16 cellular contexts compared by ENCODE assay signal in genomic region chr15:63226155-63226883, GRCh38. TPM values are rescaled to one million over a fixed set of nuclear protein-coding genes. Genes with fewer than 3 reads are reported as not detected.
A peak's percentile ranks its signal among the peaks of the same experiment; 100 is the strongest.
DNase-seq lines count a peak whose midpoint lies in the region; ATAC-seq and TF ChIP-seq lines count a peak whose summit lies in the region.
"Had no signal": no experiment of that assay in that cellular context is flagged by ENCODE, and none has a peak within 500 bp of the region (broad histone marks: within the 10 kb centered on the region; RNA-seq: fewer than 3 reads in every experiment).

No MANE protein-coding gene starts in this region.

- H3K4ac ChIP-seq in mesenchymal stem cell (ENCODE audit: low read depth in 1 of 2, low read length in 2 of 2), result no peak overlapping the region

- H3K9me3 Mint-ChIP-seq in activated naive CD4-positive, alpha-beta T cell treated with anti-CD3 and anti-CD28 coated beads, Interleukin-2, amount 50 U/mL, for 24 hours, result no peaks in the 10 kb centered on the region
- no peaks in the 10 kb centered on the region for H3K9me3 Mint-ChIP-seq in activated CD8-positive, alpha-beta T cell treated with anti-CD3 and anti-CD28 coated beads, Interleukin-2, amount 10 ng/mL, durations not matched to agents 7 days and 5 days (ENCODE audit: insufficient read depth)

- H3K9me3 ChIP-seq in mesenchymal stem cell (ENCODE audit: control insufficient read depth, low read length) (no peaks in the 10 kb centered on the region), mucosa of descending colon (no peaks in the 10 kb centered on the region)
- H3K9me3 ChIP-seq: body of pancreas, esophagus muscularis mucosa, HAP-1 had no signal

- H3K18ac ChIP-seq in mesenchymal stem cell (ENCODE audit: low read depth in 1 of 2, low read length in 2 of 2), result no peak overlapping the region

- no peak overlapping the region for H3K23ac ChIP-seq in mesenchymal stem cell (ENCODE audit: low read length in 2 of 2)

- H2AK5ac ChIP-seq in mesenchymal stem cell (ENCODE audit: low read length, severe bottlenecking), result no peak overlapping the region

- no peak overlapping the region for H4K8ac ChIP-seq in mesenchymal stem cell (ENCODE audit: low read length)

- no peak for ATAC-seq in activated CD8-positive, alpha-beta T cell treated with anti-CD3 and anti-CD28 coated beads, Interleukin-2, amount 10 ng/mL, durations not matched to agents 7 days and 5 days
- ATAC-seq in mucosa of descending colon, result no peak
- no peak for ATAC-seq in GM18861 (IDR thresholded peaks at IDR 0.05; ENCODE audit: unreplicated experiment)
- no peak for ATAC-seq in GM21526 (IDR thresholded peaks at IDR 0.05; ENCODE audit: low FRiP score, unreplicated experiment)
- ATAC-seq: body of pancreas had no signal

- H3K4me2 ChIP-seq in mesenchymal stem cell (ENCODE audit: low read length, poor library complexity, severe bottlenecking), result no peak overlapping the region

- H3K36me3 Mint-ChIP-seq in activated naive CD4-positive, alpha-beta T cell treated with anti-CD3 and anti-CD28 coated beads, Interleukin-2, amount 50 U/mL, for 24 hours, result peaks cover 22% of the 10 kb centered on the region
- peaks cover 47% of the 10 kb centered on the region for H3K36me3 Mint-ChIP-seq in activated CD8-positive, alpha-beta T cell treated with anti-CD3 and anti-CD28 coated beads, Interleukin-2, amount 10 ng/mL, durations not matched to agents 7 days and 5 days (ENCODE audit: low read depth)

- 98% methylated on average over 2 of the region's 6 CpGs for WGBS in mesenchymal stem cell

- no peak overlapping the region for H4K91ac ChIP-seq in mesenchymal stem cell (ENCODE audit: low read length)

- peak overlapping the region; percentile 56 for H3K4me3 Mint-ChIP-seq in activated naive CD4-positive, alpha-beta T cell treated with anti-CD3 and anti-CD28 coated beads, Interleukin-2, amount 50 U/mL, for 24 hours
- H3K4me3 Mint-ChIP-seq in activated CD8-positive, alpha-beta T cell treated with anti-CD3 and anti-CD28 coated beads, Interleukin-2, amount 10 ng/mL, durations not matched to agents 7 days and 5 days, result no peak overlapping the region

- H3K27ac ChIP-seq in mesenchymal stem cell (ENCODE audit: low read length, poor library complexity, severe bottlenecking), result no peak overlapping the region
- H3K27ac ChIP-seq: body of pancreas, esophagus muscularis mucosa had no signal

- no peak overlapping the region for H2BK5ac ChIP-seq in mesenchymal stem cell (ENCODE audit: low read depth, low read length, poor library complexity, severe bottlenecking)

- intact Hi-C loops in mucosa of descending colon (cut with DNase I, micrococcal nuclease), result no loop called here

- no peak overlapping the region for H2BK120ac ChIP-seq in mesenchymal stem cell (ENCODE audit: low read depth, low read length)

- H3K4me1 Mint-ChIP-seq in activated naive CD4-positive, alpha-beta T cell treated with anti-CD3 and anti-CD28 coated beads, Interleukin-2, amount 50 U/mL, for 24 hours, result peaks cover 84% of the 10 kb centered on the region
- peaks cover 57% of the 10 kb centered on the region for H3K4me1 Mint-ChIP-seq in activated CD8-positive, alpha-beta T cell treated with anti-CD3 and anti-CD28 coated beads, Interleukin-2, amount 10 ng/mL, durations not matched to agents 7 days and 5 days (ENCODE audit: low read depth)

- TF ChIP-seq CTCF in mucosa of descending colon (IDR thresholded peaks at IDR 0.05), result no peak

- CTCF ChIA-PET in activated CD8-positive, alpha-beta T cell treated with anti-CD3 and anti-CD28 coated beads, Interleukin-2, amount 10 ng/mL, durations not matched to agents 7 days and 5 days (lab: Charles Lee), result interaction anchor here (1.0 to 2.9 kb wide), 4 partner anchors 12 to 34 kb away, joined by 3 to 12 read pairs (median 4); no protein-coding TSS in a partner anchor

- no peak overlapping the region for H2AFZ ChIP-seq in mesenchymal stem cell (ENCODE audit: low read depth, low read length)

- H3K36me3 ChIP-seq in mesenchymal stem cell (ENCODE audit: control insufficient read depth in 1 of 2, insufficient read depth in 2 of 2, low read depth in 1 of 2, low read length in 2 of 2) (peaks cover 0 to 10% of the 10 kb centered on the region in 2 experiments), mucosa of descending colon (ENCODE audit: low read depth) (no peaks in the 10 kb centered on the region)
- H3K36me3 ChIP-seq: HAP-1 had no signal

- peaks cover 18% of the 10 kb centered on the region for H3K79me1 ChIP-seq in mesenchymal stem cell (replicated peaks; ENCODE audit: low read length, poor library complexity, severe bottlenecking)

- no peak overlapping the region for H3K14ac ChIP-seq in mesenchymal stem cell (ENCODE audit: low read length in 2 of 2)

- H2BK12ac ChIP-seq in mesenchymal stem cell (ENCODE audit: low read length in 2 of 2), result no peak overlapping the region

- no peak for DNase-seq in activated naive CD4-positive, alpha-beta T cell treated with anti-CD3 and anti-CD28 coated beads, Interleukin-2, amount 50 U/mL, for 16 hours
- DNase-seq in activated CD8-positive, alpha-beta T cell treated with anti-CD3 and anti-CD28 coated beads, Interleukin-2, amount 10 ng/mL, durations not matched to agents 7 days and 5 days, result no peak
- DNase-seq in mesenchymal stem cell, result no peak
- DNase-seq in mucosa of descending colon, result no peak
- DNase-seq in RKO (ENCODE audit: low spot score), result no peak
- DNase-seq: activated CD4-positive, alpha-beta T cell treated with anti-CD3 and anti-CD28 coated beads for 48 hours; body of pancreas; DMS 273 treated with DMSO at 0.1 percent for 48 hours; glutamatergic neuron; Karpas-422; NCI-H1417 treated with DMSO at 0.1 percent for 48 hours had no signal

- H3K4me3 ChIP-seq in mesenchymal stem cell (ENCODE audit: insufficient read depth in 1 of 2, low read depth in 1 of 2, low read length in 2 of 2) (peak overlapping the region in 1 of 2 experiments; percentile 55), mucosa of descending colon (no peak overlapping the region)
- H3K4me3 ChIP-seq: body of pancreas, esophagus muscularis mucosa, HAP-1 had no signal

- no peak overlapping the region for H2BK15ac ChIP-seq in mesenchymal stem cell (ENCODE audit: low read depth, poor library complexity, severe bottlenecking)

- POLR2A ChIA-PET in activated CD8-positive, alpha-beta T cell treated with anti-CD3 and anti-CD28 coated beads, Interleukin-2, amount 10 ng/mL, durations not matched to agents 7 days and 5 days (lab: Charles Lee), result no interaction called here

- H3K4me1 ChIP-seq in mesenchymal stem cell (ENCODE audit: control insufficient read depth, insufficient read depth, low read depth, low read length) (peaks cover 5% of the 10 kb centered on the region), mucosa of descending colon (ENCODE audit: low read depth) (peaks cover 4% of the 10 kb centered on the region)
- H3K4me1 ChIP-seq: body of pancreas had no signal

- H3K27me3 Mint-ChIP-seq in activated naive CD4-positive, alpha-beta T cell treated with anti-CD3 and anti-CD28 coated beads, Interleukin-2, amount 50 U/mL, for 24 hours, result no peaks in the 10 kb centered on the region
- H3K27me3 Mint-ChIP-seq in activated CD8-positive, alpha-beta T cell treated with anti-CD3 and anti-CD28 coated beads, Interleukin-2, amount 10 ng/mL, durations not matched to agents 7 days and 5 days (ENCODE audit: low read depth), result no peaks in the 10 kb centered on the region

- H3K27me3 ChIP-seq in mesenchymal stem cell (ENCODE audit: control insufficient read depth in 1 of 2, insufficient read depth in 1 of 2, low read length in 2 of 2), result no peaks in the 10 kb centered on the region
- H3K27me3 ChIP-seq: body of pancreas, esophagus muscularis mucosa had no signal

- H3K27ac Mint-ChIP-seq in activated naive CD4-positive, alpha-beta T cell treated with anti-CD3 and anti-CD28 coated beads, Interleukin-2, amount 50 U/mL, for 24 hours, result peak overlapping the region; percentile 32
- H3K27ac Mint-ChIP-seq in activated CD8-positive, alpha-beta T cell treated with anti-CD3 and anti-CD28 coated beads, Interleukin-2, amount 10 ng/mL, durations not matched to agents 7 days and 5 days, result peak overlapping the region; percentile 22

- peak overlapping the region; percentile 49 for H3K9ac ChIP-seq in mesenchymal stem cell (ENCODE audit: low read length)

RNA-seq across cellular contexts. Expression of gene RAB8B, which starts 36.9 kb away (rescaled TPM):
- 100 to 1,000 TPM; 112 to 113 TPM for total RNA-seq in activated CD8-positive, alpha-beta T cell treated with anti-CD3 and anti-CD28 coated beads, Interleukin-2, amount 10 ng/mL, durations not matched to agents 7 days and 5 days
- 63.1 TPM for polyA plus RNA-seq in mesenchymal stem cell (2013, experiment 1 of 2)
- polyA plus RNA-seq in mesenchymal stem cell (2013, experiment 2 of 2), result 60.0 TPM
- total RNA-seq in mucosa of descending colon, result 10 to 100 TPM in 2 of 3 donors, 1 to 10 TPM in 1; 7.4 to 26.4 (median 18.3) TPM

RNA-seq across cellular contexts. Expression of gene APH1B, which starts 51.1 kb away (rescaled TPM):
- total RNA-seq in activated CD8-positive, alpha-beta T cell treated with anti-CD3 and anti-CD28 coated beads, Interleukin-2, amount 10 ng/mL, durations not matched to agents 7 days and 5 days, result 10 to 100 TPM in 1 of 2 experiments, 1 to 10 TPM in 1; 9.1 to 10.1 TPM
- polyA plus RNA-seq in mesenchymal stem cell (2013, experiment 1 of 2), result 18.6 TPM
- 17.5 TPM for polyA plus RNA-seq in mesenchymal stem cell (2013, experiment 2 of 2)
- 10 to 100 TPM in 2 of 3 donors, 1 to 10 TPM in 1; 6.1 to 12.7 (median 11.4) TPM for total RNA-seq in mucosa of descending colon

Comparison
In these comparisons a context has a peak if more than half of its experiments do, and no peak if none do; other contexts are left out.
1. RNA of gene RAB8B, which starts 36.9 kb away (total RNA-seq): 112 to 113 TPM in activated CD8-positive, alpha-beta T cell treated with anti-CD3 and anti-CD28 coated beads, Interleukin-2, amount 10 ng/mL, durations not matched to agents 7 days and 5 days; 7.4 to 26.4 TPM in mucosa of descending colon; every median in the first group is over 4 times any median in the second.